Comparison of ENCODE assay signal across 18 cellular contexts in genomic region chr3:126753191-126754160, GRCh38. TPM values are rescaled to one million over a fixed set of nuclear protein-coding genes. Genes with fewer than 3 reads are reported as not detected.
DNase-seq lines count a peak whose midpoint lies in the region; ATAC-seq and TF ChIP-seq lines count a peak whose summit lies in the region.
"Had no signal": no experiment of that assay in that cellular context is flagged by ENCODE, and none has a peak within 500 bp of the region (broad histone marks: within the 10 kb centered on the region; RNA-seq: fewer than 3 reads in every experiment).

No MANE protein-coding gene starts in this region.

- H3K4me3 ChIP-seq in WI38 (ENCODE audit: low read depth, low read length), result 0 out of 2 replicates have a peak overlapping the region, but pooled peaks have one; percentile 15
- H3K4me3 ChIP-seq: colonic mucosa, left ventricle myocardium inferior, MG63 had no signal

- intact Hi-C loops in sciatic nerve (cut with DNase I), result loop anchor here (5.0 kb wide), 1 partner anchor 229 kb away; the partner anchor contains the start of gene PLXNA1

- H3K27ac ChIP-seq in foreskin keratinocyte, result peak overlapping the region; percentile 15
- H3K27ac ChIP-seq: colonic mucosa, left ventricle myocardium inferior had no signal

- H3K4me1 ChIP-seq in foreskin keratinocyte, result peaks cover 18% of the 10 kb centered on the region
- H3K4me1 ChIP-seq: colonic mucosa had no signal

- H3K27me3 ChIP-seq in foreskin keratinocyte, result no peaks in the 10 kb centered on the region
- H3K27me3 ChIP-seq: colonic mucosa, MG63 had no signal

- TF ChIP-seq CTCF in WI38 (IDR thresholded peaks at IDR 0.05; ENCODE audit: low read depth, low read length) (no peak), foreskin keratinocyte (conservative IDR thresholded peaks at IDR 0.05) (peak; percentile 41)

- DNase-seq in ELR (ENCODE audit: low read depth) (peak; percentile 80), foreskin keratinocyte (peak; percentile 82 to 91), sciatic nerve (ENCODE audit: low spot score) (no peak), NCI-H526 treated with DMSO at 0.1 percent for 48 hours (lab: John Stamatoyannopoulos, UW) (no peak), SIG-M5 (lab: John Stamatoyannopoulos, UW) (no peak), NCI-H187 (lab: John Stamatoyannopoulos, UW) (no peak), NCI-H2196 treated with DMSO at 0.1 percent for 48 hours (lab: John Stamatoyannopoulos, UW; ENCODE audit: unreplicated experiment) (no peak)
- DNase-seq: activated naive CD8-positive, alpha-beta T cell treated with anti-CD3 and anti-CD28 coated beads for 36 hours; CD4-positive, alpha-beta memory T cell; colonic mucosa; foreskin melanocyte; left ventricle myocardium inferior; MG63; NCI-H345; RPMI8226; stimulated activated CD4-positive, alpha-beta T cell treated with anti-CD3 and anti-CD28 coated beads, Interleukin-4, amount 100 ng/mL, for 4 hours; stimulated activated naive CD4-positive, alpha-beta T cell treated with Interleukin-2 at 50 U/mL for 16 hours had no signal

- ATAC-seq in foreskin keratinocyte (peak; percentile 93), sciatic nerve (peak; percentile 36)

RNA-seq across cellular contexts. Expression of gene CHCHD6, which starts 49.4 kb away (rescaled TPM):
- 28.1 and 28.7 TPM in 2 replicates for total RNA-seq in foreskin keratinocyte
- polyA plus RNA-seq in foreskin keratinocyte, result 42.3 and 42.4 TPM in 2 replicates
- 19.1 TPM for total RNA-seq in sciatic nerve

Comparison
In these comparisons a context has a peak if more than half of its experiments do, and no peak if none do; other contexts are left out.
1. DNase-seq: peak in ELR (single experiment) and foreskin keratinocyte (2 of 2); none in sciatic nerve (single experiment), NCI-H526 treated with DMSO at 0.1 percent for 48 hours (single experiment), SIG-M5 (single experiment), NCI-H187 (0 of 2) and NCI-H2196 treated with DMSO at 0.1 percent for 48 hours (single experiment).